22 cellular contexts compared by ENCODE assay signal in genomic region chr5:82418608-82418950, GRCh38.
DNase-seq lines count a peak whose midpoint lies in the region; ATAC-seq, FAIRE-seq and TF ChIP-seq lines count a peak whose summit lies in the region.
"Had no signal": no experiment of that assay in that cellular context is flagged by ENCODE, and none has a peak within 500 bp of the region (broad histone marks: within the 10 kb centered on the region; RNA-seq: fewer than 3 reads in every experiment).

No MANE protein-coding gene starts in this region.

- no peak for FAIRE-seq in astrocyte (lab: Jason Lieb, UNC)

- peaks cover 67% of the 10 kb centered on the region for H3K4me1 Mint-ChIP-seq in MCF 10A (ENCODE audit: insufficient read depth, unreplicated experiment)
- peaks cover 27% of the 10 kb centered on the region for H3K4me1 Mint-ChIP-seq in astrocyte (ENCODE audit: low read depth, unreplicated experiment)
- H3K4me1 Mint-ChIP-seq: CD4-positive, CD25-positive, alpha-beta regulatory T cell had no signal

- peaks cover 7% of the 10 kb centered on the region for H3K36me3 Mint-ChIP-seq in MCF 10A (ENCODE audit: insufficient read depth, unreplicated experiment)
- peaks cover 2% of the 10 kb centered on the region for H3K36me3 Mint-ChIP-seq in astrocyte (ENCODE audit: low read depth, unreplicated experiment)
- H3K36me3 Mint-ChIP-seq: CD4-positive, CD25-positive, alpha-beta regulatory T cell had no signal

- 0% methylated on average over 1 of the region's 2 CpGs for WGBS in mammary epithelial cell (ENCODE audit: low coverage, missing lambda C conversion rate)

- H3K4me3 ChIP-seq in mammary epithelial cell (replicated peaks in 1 of 3; ENCODE audit: insufficient read depth in 1 of 3, low read depth in 2 of 3, low read length in 3 of 3) (no peak overlapping the region), astrocyte (ENCODE audit: insufficient read depth, low read depth, low read length) (no peak overlapping the region), lower lobe of right lung (no peak overlapping the region)
- H3K4me3 ChIP-seq: GM23248, HAP-1, PC-9, SJSA1 had no signal

- H4K20me1 ChIP-seq in mammary epithelial cell (ENCODE audit: insufficient read depth, low read length) (no peaks in the 10 kb centered on the region), astrocyte (ENCODE audit: insufficient read depth, low read length) (no peaks in the 10 kb centered on the region)

- TF ChIP-seq CTCF in MCF 10A (IDR thresholded peaks at IDR 0.05; ENCODE audit: unreplicated experiment), result no peak
- no peak for TF ChIP-seq CTCF in mammary epithelial cell (conservative IDR thresholded peaks at IDR 0.05 in 1 of 2, IDR thresholded peaks at IDR 0.05 in 1 of 2; ENCODE audit: extremely low read depth in 1 of 2, insufficient read depth in 1 of 2, low read depth in 1 of 2, low read length in 2 of 2)
- TF ChIP-seq CTCF in astrocyte (IDR thresholded peaks at IDR 0.05; ENCODE audit: insufficient read depth, low read depth, low read length), result no peak
- TF ChIP-seq CTCF in lower lobe of right lung (IDR thresholded peaks at IDR 0.05), result no peak

- dilution Hi-C loops in mammary epithelial cell (cut with HindIII; ENCODE audit: low sequenced_read_pairs), result no loop called here

- POLR2A ChIA-PET in MCF 10A (lab: Yijun Ruan, JAX), result interaction anchor here (0.7 kb wide), 1 partner anchor 9 kb away, joined by 3 read pairs; no protein-coding TSS in a partner anchor

- H3K27me3 Mint-ChIP-seq in MCF 10A (ENCODE audit: insufficient read depth, unreplicated experiment) (no peaks in the 10 kb centered on the region), astrocyte (ENCODE audit: low read depth, unreplicated experiment) (no peaks in the 10 kb centered on the region)
- H3K27me3 Mint-ChIP-seq: CD4-positive, CD25-positive, alpha-beta regulatory T cell had no signal

- DNase-seq in MCF 10A (ENCODE audit: unreplicated experiment), result no peak
- DNase-seq in mammary epithelial cell, result no peak
- DNase-seq in astrocyte (ENCODE audit: low read depth), result peak; percentile 50
- no peak for DNase-seq in lower lobe of right lung
- no peak for DNase-seq in SIG-M5 treated with dmso at 0.1 percent for 504 hours (lab: John Stamatoyannopoulos, UW; ENCODE audit: unreplicated experiment)
- DNase-seq in ACHN, result no peak
- DNase-seq: 8988T; BE2C; Caco-2; CD4-positive, CD25-positive, alpha-beta regulatory T cell; DMS153; GF-D8; NCI-H1105 treated with DMSO at 0.1 percent for 48 hours; NCI-H1694 treated with DMSO at 0.1 percent for 48 hours; NCI-H2107; NCI-H524 treated with DMSO at 0.1 percent for 48 hours; PC-9 had no signal

- H3K36me3 ChIP-seq in mammary epithelial cell (ENCODE audit: insufficient read depth, low read length) (no peaks in the 10 kb centered on the region), astrocyte (ENCODE audit: insufficient read depth, low read length) (no peaks in the 10 kb centered on the region), lower lobe of right lung (no peaks in the 10 kb centered on the region)
- H3K36me3 ChIP-seq: BE2C, HAP-1, SJSA1 had no signal

- intact Hi-C loops in MCF 10A (cut with micrococcal nuclease) (no loop called here), mammary epithelial cell (cut with micrococcal nuclease) (no loop called here), lower lobe of right lung (cut with DNase I) (no loop called here)

- H2AFZ ChIP-seq in mammary epithelial cell (ENCODE audit: low read depth, low read length), result no peak overlapping the region
- H2AFZ ChIP-seq in astrocyte (ENCODE audit: low read depth, low read length), result no peak overlapping the region
- H2AFZ ChIP-seq: GM23248, PC-9 had no signal

- H3K27ac Mint-ChIP-seq in MCF 10A (ENCODE audit: low read depth, unreplicated experiment) (peak overlapping the region; percentile 83), astrocyte (ENCODE audit: unreplicated experiment) (no peak overlapping the region)
- H3K27ac Mint-ChIP-seq: CD4-positive, CD25-positive, alpha-beta regulatory T cell had no signal

- H3K27me3 ChIP-seq in mammary epithelial cell (ENCODE audit: insufficient read depth, low read length) (no peaks in the 10 kb centered on the region), astrocyte (ENCODE audit: insufficient read depth, low read length) (no peaks in the 10 kb centered on the region), lower lobe of right lung (ENCODE audit: low read depth) (no peaks in the 10 kb centered on the region)
- H3K27me3 ChIP-seq: BE2C, SJSA1 had no signal

- H3K79me2 ChIP-seq in mammary epithelial cell (ENCODE audit: insufficient read depth, low read length) (no peaks in the 10 kb centered on the region), astrocyte (ENCODE audit: insufficient read depth, low read length) (no peaks in the 10 kb centered on the region)

- ATAC-seq in lower lobe of right lung, result no peak
- no peak for ATAC-seq in HG03571 (IDR thresholded peaks at IDR 0.05; ENCODE audit: unreplicated experiment)
- no peak for ATAC-seq in GM21423 (IDR thresholded peaks at IDR 0.05; ENCODE audit: unreplicated experiment)

- H3K4me2 ChIP-seq in mammary epithelial cell (ENCODE audit: insufficient read depth, low read depth, low read length) (no peak overlapping the region), astrocyte (ENCODE audit: low read length) (peak overlapping the region; percentile 10)
- H3K4me2 ChIP-seq: PC-9 had no signal

- in situ Hi-C loops in mammary epithelial cell (cut with MboI; ENCODE audit: low sequenced_read_pairs in 2 of 2) (no loop called here), ACHN (cut with HindIII; ENCODE audit: low pct_ligation_motif_present, low pct_unique_long_range_greater_than_20kb, low sequenced_read_pairs) (no loop called here)

- H3K4me1 ChIP-seq in mammary epithelial cell (ENCODE audit: insufficient read depth, low read length), result peaks cover 34% of the 10 kb centered on the region
- H3K4me1 ChIP-seq in astrocyte (ENCODE audit: insufficient read depth, low read length), result peaks cover 36% of the 10 kb centered on the region
- peaks cover 30% of the 10 kb centered on the region for H3K4me1 ChIP-seq in lower lobe of right lung
- H3K4me1 ChIP-seq: HAP-1 had no signal

- H3K9me3 ChIP-seq in mammary epithelial cell (replicated peaks; ENCODE audit: insufficient read depth, low read length) (no peaks in the 10 kb centered on the region), astrocyte (ENCODE audit: insufficient read depth, low read depth, low read length) (no peaks in the 10 kb centered on the region), lower lobe of right lung (no peaks in the 10 kb centered on the region)
- H3K9me3 ChIP-seq: BE2C, Caco-2, HAP-1, SJSA1 had no signal

- H3K4me3 Mint-ChIP-seq in MCF 10A (ENCODE audit: unreplicated experiment), result no peak overlapping the region
- H3K4me3 Mint-ChIP-seq in astrocyte (ENCODE audit: unreplicated experiment), result no peak overlapping the region
- H3K4me3 Mint-ChIP-seq: CD4-positive, CD25-positive, alpha-beta regulatory T cell had no signal

- no peaks in the 10 kb centered on the region for H3K9me3 Mint-ChIP-seq in MCF 10A (ENCODE audit: unreplicated experiment)
- peaks cover 3% of the 10 kb centered on the region for H3K9me3 Mint-ChIP-seq in astrocyte (ENCODE audit: unreplicated experiment)

- H3K27ac ChIP-seq in mammary epithelial cell (ENCODE audit: insufficient read depth, low read depth, low read length), result no peak overlapping the region
- H3K27ac ChIP-seq in astrocyte (ENCODE audit: low read depth, low read length), result peak overlapping the region; percentile 26
- H3K27ac ChIP-seq in lower lobe of right lung, result peak overlapping the region; percentile 47
- H3K27ac ChIP-seq: GM23248, PC-9, SJSA1 had no signal

- H3K9ac ChIP-seq in mammary epithelial cell (ENCODE audit: insufficient read depth, low read length) (no peak overlapping the region), astrocyte (ENCODE audit: low read length) (peak overlapping the region; percentile 4)
- H3K9ac ChIP-seq: GM23248 had no signal

- CTCF ChIA-PET in MCF 10A (lab: Yijun Ruan, JAX) (interaction anchor here (0.8 to 1.0 kb wide), 2 partner anchors 23 to 110 kb away, joined by 3 to 7 read pairs; no protein-coding TSS in a partner anchor), mammary epithelial cell (lab: Charles Lee; ENCODE audit: low non-redundant PET) (no interaction called here)

- BruUV-seq in MCF 10A (replicated peaks; lab: Mats Ljungman, UMichigan) (no TSS peak), mammary epithelial cell (replicated peaks; lab: Mats Ljungman, UMichigan) (no TSS peak)
